2 cellular contexts compared by ENCODE assay signal in the genomic region with DNA sequence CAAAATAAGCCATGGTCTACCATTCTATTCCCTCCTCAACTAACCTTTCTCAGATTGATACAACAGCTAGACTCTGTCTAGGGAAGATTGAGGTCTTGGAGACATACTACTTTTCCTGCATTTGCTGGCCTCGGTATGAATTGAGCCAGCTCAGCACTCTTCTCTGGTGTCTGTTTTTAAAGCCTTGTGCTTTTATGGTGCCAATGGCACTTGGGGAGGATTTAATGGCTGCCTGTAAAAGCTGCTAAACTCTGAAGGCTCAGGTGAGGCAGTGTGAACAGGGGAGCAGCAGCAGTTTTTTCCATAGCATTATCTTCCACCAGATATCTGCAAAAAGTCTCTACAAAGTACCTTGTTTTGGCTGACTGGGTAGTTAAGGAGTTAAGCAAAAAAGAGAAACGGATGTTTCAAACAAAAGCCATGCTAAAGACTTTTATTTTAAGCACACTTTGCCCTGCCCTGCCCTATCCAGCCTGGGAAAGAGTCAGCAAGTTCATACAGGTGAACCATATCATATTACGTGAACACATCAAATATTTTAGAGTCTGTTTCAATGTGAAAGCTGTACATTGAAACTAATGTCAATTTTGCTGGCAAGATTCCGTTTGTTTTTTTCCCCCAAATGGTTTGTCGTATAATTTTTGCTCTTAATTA.
TF ChIP-seq lines count a peak whose summit lies in the region.

No MANE protein-coding gene starts in this region.

TF ChIP-seq in GM23338, 12 proteins besides CTCF, POLR2A, EP300 and RAD21:
- no peak for TF ChIP-seq ETS1 (IDR thresholded peaks at IDR 0.05)
- no peak for TF ChIP-seq STAT1 (IDR thresholded peaks at IDR 0.05; ENCODE audit: unreplicated experiment)
- TF ChIP-seq CREB1 (CRISPR knock-in tag; IDR thresholded peaks at IDR 0.05; ENCODE audit: low read depth) = no peak
- no peak for TF ChIP-seq NANOG (IDR thresholded peaks at IDR 0.05; ENCODE audit: borderline replicate concordance)
- TF ChIP-seq ZNF462 (CRISPR knock-in tag; IDR thresholded peaks at IDR 0.05) = no peak
- TF ChIP-seq JUNB (IDR thresholded peaks at IDR 0.05; ENCODE audit: unreplicated experiment) = no peak
- no peak for TF ChIP-seq ZNF114 (CRISPR knock-in tag; IDR thresholded peaks at IDR 0.05)
- TF ChIP-seq EZH2phosphoT487 (IDR thresholded peaks at IDR 0.05; ENCODE audit: unreplicated experiment) = no peak
- no peak for TF ChIP-seq EZH2 (IDR thresholded peaks at IDR 0.05; ENCODE audit: low read depth, unreplicated experiment)
TF ChIP-seq in GM23338: peak in this region for 0.

TF ChIP-seq in GM12878, 131 proteins besides CTCF, POLR2A, EP300 and RAD21:
- TF ChIP-seq POLR2AphosphoS5 (IDR thresholded peaks at IDR 0.05; ENCODE audit: low read length) = no peak
- TF ChIP-seq, protein P1, sequence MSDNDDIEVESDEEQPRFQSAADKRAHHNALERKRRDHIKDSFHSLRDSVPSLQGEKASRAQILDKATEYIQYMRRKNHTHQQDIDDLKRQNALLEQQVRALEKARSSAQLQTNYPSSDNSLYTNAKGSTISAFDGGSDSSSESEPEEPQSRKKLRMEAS (IDR thresholded peaks at IDR 0.05; ENCODE audit: low read depth, low read length) = no peak
- TF ChIP-seq RAD51 (IDR thresholded peaks at IDR 0.05) = no peak
- TF ChIP-seq CBFB (IDR thresholded peaks at IDR 0.05; ENCODE audit: low read depth) = no peak
- no peak for TF ChIP-seq KLF5 (IDR thresholded peaks at IDR 0.05; ENCODE audit: partially characterized antibody)
- TF ChIP-seq MTA2 (IDR thresholded peaks at IDR 0.05; ENCODE audit: low read depth) = no peak
- TF ChIP-seq ZNF207 (IDR thresholded peaks at IDR 0.05; ENCODE audit: borderline replicate concordance) = no peak
- no peak for TF ChIP-seq RFX5 (IDR thresholded peaks at IDR 0.05; ENCODE audit: low read depth, low read length)
- TF ChIP-seq NFYA (IDR thresholded peaks at IDR 0.05; ENCODE audit: borderline replicate concordance, low read depth, low read length) = no peak
- TF ChIP-seq PAX5 (IDR thresholded peaks at IDR 0.05; ENCODE audit: borderline replicate concordance, low read depth, low read length) = no peak
- no peak for TF ChIP-seq SRF (IDR thresholded peaks at IDR 0.05; ENCODE audit: low read depth in 2 of 2, low read length in 2 of 2)
- TF ChIP-seq, protein P2, sequence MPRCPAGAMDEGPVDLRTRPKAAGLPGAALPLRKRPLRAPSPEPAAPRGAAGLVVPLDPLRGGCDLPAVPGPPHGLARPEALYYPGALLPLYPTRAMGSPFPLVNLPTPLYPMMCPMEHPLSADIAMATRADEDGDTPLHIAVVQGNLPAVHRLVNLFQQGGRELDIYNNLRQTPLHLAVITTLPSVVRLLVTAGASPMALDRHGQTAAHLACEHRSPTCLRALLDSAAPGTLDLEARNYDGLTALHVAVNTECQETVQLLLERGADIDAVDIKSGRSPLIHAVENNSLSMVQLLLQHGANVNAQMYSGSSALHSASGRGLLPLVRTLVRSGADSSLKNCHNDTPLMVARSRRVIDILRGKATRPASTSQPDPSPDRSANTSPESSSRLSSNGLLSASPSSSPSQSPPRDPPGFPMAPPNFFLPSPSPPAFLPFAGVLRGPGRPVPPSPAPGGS (IDR thresholded peaks at IDR 0.05; ENCODE audit: borderline replicate concordance, insufficient read depth, low read depth, low read length, poor library complexity, severe bottlenecking) = no peak
- no peak for TF ChIP-seq CHD2 (IDR thresholded peaks at IDR 0.05; ENCODE audit: borderline replicate concordance, low read depth, low read length)
